ENCODE assay signal across 1 cellular context in genomic region chr1:31159869-31160611, GRCh38.
A peak's percentile ranks its signal among the peaks of the same experiment; 100 is the strongest.
TF ChIP-seq lines count a peak whose summit lies in the region.

No MANE protein-coding gene starts in this region.

TF ChIP-seq in K562, 482 proteins besides CTCF, POLR2A, EP300 and RAD21 (continued from another document and continues in another):
- TF ChIP-seq GMEB1 (CRISPR knock-in tag; IDR thresholded peaks at IDR 0.05), result peak; percentile 52; the same call in 1 of the 2 replicates
- peak; percentile 36; the same call in 1 of the 2 replicates for TF ChIP-seq POLR2AphosphoS5 (IDR thresholded peaks at IDR 0.05; ENCODE audit: control insufficient read depth, insufficient read depth, low read depth, low read length)
- TF ChIP-seq MYNN (IDR thresholded peaks at IDR 0.05), result peak; percentile 75; the same call in 1 of the 2 replicates
- TF ChIP-seq MYNN (CRISPR knock-in tag; IDR thresholded peaks at IDR 0.05), result no peak
- TF ChIP-seq TAF9B (IDR thresholded peaks at IDR 0.05; ENCODE audit: partially characterized antibody), result no peak
- TF ChIP-seq SAFB (IDR thresholded peaks at IDR 0.05; ENCODE audit: borderline replicate concordance, low read depth, low read length), result no peak
- TF ChIP-seq HLTF (IDR thresholded peaks at IDR 0.05), result no peak
- peak; percentile 93 for TF ChIP-seq RBM25 (IDR thresholded peaks at IDR 0.05; ENCODE audit: low read depth, low read length, severe bottlenecking)
- TF ChIP-seq CREM (IDR thresholded peaks at IDR 0.05; ENCODE audit: low read depth), result peak; percentile 38; the same call in 1 of the 2 replicates
- peak; percentile 21; the same call in 1 of the 2 replicates for TF ChIP-seq RBFOX2 (IDR thresholded peaks at IDR 0.05; ENCODE audit: low read depth, low read length)
- peak; percentile 69; the same call in 1 of the 2 replicates for TF ChIP-seq ELK3 (CRISPR knock-in tag; IDR thresholded peaks at IDR 0.05)
- no peak for TF ChIP-seq ZNF764 (CRISPR knock-in tag; IDR thresholded peaks at IDR 0.05; ENCODE audit: low read depth)
- TF ChIP-seq ZNF589 (CRISPR knock-in tag; IDR thresholded peaks at IDR 0.05; ENCODE audit: low read depth), result peak; percentile 60; the same call in 1 of the 2 replicates
- no peak for TF ChIP-seq ZNF23 (CRISPR knock-in tag; IDR thresholded peaks at IDR 0.05)
- no peak for TF ChIP-seq ZNF347 (CRISPR knock-in tag; IDR thresholded peaks at IDR 0.05; ENCODE audit: low read depth)
- peak; percentile 90 for TF ChIP-seq DPF2 (IDR thresholded peaks at IDR 0.05)
- no peak for TF ChIP-seq ZNF24 (IDR thresholded peaks at IDR 0.05)
- TF ChIP-seq HOMEZ (CRISPR knock-in tag; IDR thresholded peaks at IDR 0.05), result peak; percentile 90; the same call in 1 of the 2 replicates
- TF ChIP-seq GATA2 (CRISPR knock-in tag; IDR thresholded peaks at IDR 0.05), result peak; percentile 78
- TF ChIP-seq ZEB2 (IDR thresholded peaks at IDR 0.05), result peak; percentile 65; the same call in 1 of the 2 replicates
- 0 out of 2 replicates have a peak, but pooled peaks have one; percentile 73 for TF ChIP-seq ZNF212 (CRISPR knock-in tag; IDR thresholded peaks at IDR 0.05)
- 0 out of 2 replicates have a peak, but pooled peaks have one; percentile 30 for TF ChIP-seq STAT5A (IDR thresholded peaks at IDR 0.05; ENCODE audit: borderline replicate concordance, low read length)
- TF ChIP-seq SMARCC2 (IDR thresholded peaks at IDR 0.05; ENCODE audit: low read depth), result peak; percentile 72; the same call in 1 of the 2 replicates
- no peak for TF ChIP-seq SAP30 (IDR thresholded peaks at IDR 0.05; ENCODE audit: borderline replicate concordance, insufficient read depth, low read depth, low read length, poor library complexity, severe bottlenecking)
- TF ChIP-seq TOE1 (IDR thresholded peaks at IDR 0.05; ENCODE audit: borderline replicate concordance), result peak; percentile 80
- no peak for TF ChIP-seq TOE1 (CRISPR knock-in tag; IDR thresholded peaks at IDR 0.05; ENCODE audit: borderline replicate concordance, low read depth)
- no peak for TF ChIP-seq ZNF609 (CRISPR knock-in tag; IDR thresholded peaks at IDR 0.05; ENCODE audit: borderline replicate concordance)
- no peak for TF ChIP-seq ZMIZ1 (IDR thresholded peaks at IDR 0.05; ENCODE audit: low read depth in 2 of 2, low read length in 2 of 2)
- no peak for TF ChIP-seq ZBTB49 (CRISPR knock-in tag; IDR thresholded peaks at IDR 0.05; ENCODE audit: borderline replicate concordance)
- no peak for TF ChIP-seq HMG20A (CRISPR knock-in tag; conservative IDR thresholded peaks at IDR 0.05)
- peak; percentile 40; the same call in 1 of the 2 replicates for TF ChIP-seq SP1 (CRISPR knock-in tag; IDR thresholded peaks at IDR 0.05)
- TF ChIP-seq KDM1A (IDR thresholded peaks at IDR 0.05), result peak; percentile 70 to 89
- peak; percentile 48; the same call in 1 of the 2 replicates for TF ChIP-seq HEY1 (CRISPR knock-in tag; IDR thresholded peaks at IDR 0.05; ENCODE audit: borderline replicate concordance)
- TF ChIP-seq GATAD2A (IDR thresholded peaks at IDR 0.05), result peak; percentile 86
- peak; percentile 37; the same call in 1 of the 2 replicates for TF ChIP-seq NCOA1 (IDR thresholded peaks at IDR 0.05; ENCODE audit: low read depth)
- peak; percentile 77; the same call in 1 of the 2 replicates for TF ChIP-seq SMAD3 (CRISPR knock-in tag; conservative IDR thresholded peaks at IDR 0.05)
- 0 out of 4 replicates have a peak, but pooled peaks of 1 of the 2 experiments have one; percentile 10 for TF ChIP-seq MLX (CRISPR knock-in tag; conservative IDR thresholded peaks at IDR 0.05)
- TF ChIP-seq RAD51 (IDR thresholded peaks at IDR 0.05; ENCODE audit: borderline replicate concordance, low read depth), result peak; percentile 80
- TF ChIP-seq VEZF1 (CRISPR knock-in tag; IDR thresholded peaks at IDR 0.05), result no peak; the same call in 1 of the 2 replicates
- TF ChIP-seq TCFL5 (CRISPR knock-in tag; conservative IDR thresholded peaks at IDR 0.05), result peak; percentile 63; the same call in 1 of the 2 replicates
- no peak for TF ChIP-seq MAFK (IDR thresholded peaks at IDR 0.05; ENCODE audit: low read length)
- no peak for TF ChIP-seq ZNF174 (CRISPR knock-in tag; IDR thresholded peaks at IDR 0.05)
